ENCODE assay signal across 3 cellular contexts in the genomic region with DNA sequence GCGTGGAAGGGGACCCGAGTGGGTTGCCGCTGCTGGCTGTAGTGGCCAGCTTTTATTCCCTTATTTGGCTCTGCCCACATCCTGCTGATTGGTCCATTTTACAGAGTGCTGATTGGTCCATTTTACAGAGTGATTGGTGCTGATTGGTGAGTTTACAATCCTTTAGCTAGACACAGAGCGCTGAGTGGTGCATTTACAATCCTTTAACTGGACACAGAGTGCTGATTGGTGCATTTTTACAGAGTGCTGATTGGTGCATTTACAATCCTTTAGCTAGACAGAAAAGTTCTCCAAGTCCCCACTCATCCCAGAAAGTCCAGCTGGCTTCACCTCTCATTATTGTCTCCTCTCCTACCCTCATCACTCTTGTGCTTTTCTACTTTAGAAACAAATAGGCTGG.
TF ChIP-seq lines count a peak whose summit lies in the region.

No MANE protein-coding gene starts in this region.

TF ChIP-seq in A549, 52 proteins besides CTCF, POLR2A, EP300 and RAD21:
- peak; percentile 53 for TF ChIP-seq MAFK (IDR thresholded peaks at IDR 0.05; ENCODE audit: partially characterized antibody)
TF ChIP-seq in A549: peak in this region for 1; not testable (repeated sequence) for 51.

TF ChIP-seq in K562, 482 proteins besides CTCF, POLR2A, EP300 and RAD21:
- peak; percentile 37 for TF ChIP-seq C11orf30 (IDR thresholded peaks at IDR 0.05; ENCODE audit: low read depth)
- TF ChIP-seq ASH1L (IDR thresholded peaks at IDR 0.05; ENCODE audit: borderline replicate concordance, low read depth, partially characterized antibody) = peak; percentile 64
- 0 out of 2 replicates have a peak, but pooled peaks have one; percentile 10 for TF ChIP-seq CC2D1A (IDR thresholded peaks at IDR 0.05)
- TF ChIP-seq NFYB (IDR thresholded peaks at IDR 0.05; ENCODE audit: extremely low read depth, insufficient read length) = peak; percentile 80
- TF ChIP-seq ZNF316 (IDR thresholded peaks at IDR 0.05) = peak; percentile 64

TF ChIP-seq in HepG2, 621 proteins besides CTCF, POLR2A, EP300 and RAD21:
- TF ChIP-seq NFYC (CRISPR knock-in tag; IDR thresholded peaks at IDR 0.05) (0 out of 2 replicates have a peak, but pooled peaks have one; percentile 21), MAFK (conservative IDR thresholded peaks at IDR 0.05 in 1 of 2, IDR thresholded peaks at IDR 0.05 in 1 of 2; ENCODE audit: low read length in 2 of 2) (peak in 1 of 2 experiments; percentile 53; a peak in 1 of 4 replicates)
TF ChIP-seq in HepG2: peak in this region for 2; not testable (repeated sequence) for 619.
